17 cellular contexts compared by ENCODE assay signal in the genomic region with DNA sequence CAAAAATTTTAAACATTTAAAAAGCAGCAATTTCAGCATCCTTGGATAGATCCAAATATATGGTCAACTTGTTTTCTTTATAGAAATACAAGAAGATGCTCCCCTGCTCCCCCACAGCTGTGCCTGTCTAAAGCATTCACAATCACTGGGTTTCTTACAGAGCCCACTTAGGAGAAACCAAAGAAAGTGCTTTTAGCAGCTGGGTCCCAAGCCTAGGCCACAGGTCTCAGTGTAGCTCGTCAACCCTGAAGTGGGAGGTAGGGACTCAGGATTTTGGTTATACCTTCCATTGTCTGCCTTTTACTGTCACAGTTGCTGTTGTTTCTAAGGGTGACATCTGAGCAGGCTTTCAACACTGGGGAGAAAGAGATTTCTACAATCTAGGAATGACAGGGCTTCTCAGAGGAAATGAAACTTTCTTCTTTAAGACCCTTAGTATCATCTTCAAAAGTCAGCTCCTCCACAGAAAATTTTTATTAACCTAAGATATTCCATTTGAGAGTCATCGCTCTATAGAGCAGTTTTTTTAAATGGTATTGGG.
DNase-seq lines count a peak whose midpoint lies in the region; ATAC-seq lines count a peak whose summit lies in the region.
"Had no signal": no experiment of that assay in that cellular context is flagged by ENCODE, and none has a peak within 500 bp of the region (broad histone marks: within the 10 kb centered on the region; RNA-seq: fewer than 3 reads in every experiment).

No MANE protein-coding gene starts in this region.

- intact Hi-C loops in cardiac septum (cut with DNase I), result no loop called here

- DNase-seq in cardiac septum (ENCODE audit: low spot score) (no peak), DMS114 treated with DMSO at 0.1 percent for 48 hours (lab: John Stamatoyannopoulos, UW; ENCODE audit: unreplicated experiment) (no peak)
- DNase-seq in stimulated activated CD4-positive, alpha-beta T cell treated with anti-CD3 and anti-CD28 coated beads, Interleukin-2, amount 100 ng/mL, for 24 hours, result no peak
- DNase-seq: ACHN; CD4-positive, alpha-beta T cell; NCI-H1048; NCI-H2107; posterior cingulate gyrus; stimulated activated naive CD4-positive, alpha-beta T cell; T-cell had no signal

- ATAC-seq in GM18502 (IDR thresholded peaks at IDR 0.05; ENCODE audit: poor library complexity, unreplicated experiment) (peak; percentile 74), GM19395 (IDR thresholded peaks at IDR 0.05; ENCODE audit: unreplicated experiment) (peak; percentile 60), HG02678 (IDR thresholded peaks at IDR 0.05; ENCODE audit: unreplicated experiment) (peak; percentile 58), HG03432 (IDR thresholded peaks at IDR 0.05; ENCODE audit: unreplicated experiment) (peak; percentile 70), GM21717 (IDR thresholded peaks at IDR 0.05; ENCODE audit: unreplicated experiment) (no peak)
- ATAC-seq: K562, left lobe of liver, T-cell had no signal
